ENCODE assay signal across 2 cellular contexts in genomic region chr9:26955921-26956886, GRCh38.
TF ChIP-seq lines count a peak whose summit lies in the region.

IFT74 (plus strand) TSS chr9:26956412; CDS start chr9:26961968, 5,556 bp downstream.

TF ChIP-seq in HEK293, 187 proteins besides CTCF, POLR2A, EP300 and RAD21 (continued from another document and continues in another):
- TF ChIP-seq, protein P1, sequence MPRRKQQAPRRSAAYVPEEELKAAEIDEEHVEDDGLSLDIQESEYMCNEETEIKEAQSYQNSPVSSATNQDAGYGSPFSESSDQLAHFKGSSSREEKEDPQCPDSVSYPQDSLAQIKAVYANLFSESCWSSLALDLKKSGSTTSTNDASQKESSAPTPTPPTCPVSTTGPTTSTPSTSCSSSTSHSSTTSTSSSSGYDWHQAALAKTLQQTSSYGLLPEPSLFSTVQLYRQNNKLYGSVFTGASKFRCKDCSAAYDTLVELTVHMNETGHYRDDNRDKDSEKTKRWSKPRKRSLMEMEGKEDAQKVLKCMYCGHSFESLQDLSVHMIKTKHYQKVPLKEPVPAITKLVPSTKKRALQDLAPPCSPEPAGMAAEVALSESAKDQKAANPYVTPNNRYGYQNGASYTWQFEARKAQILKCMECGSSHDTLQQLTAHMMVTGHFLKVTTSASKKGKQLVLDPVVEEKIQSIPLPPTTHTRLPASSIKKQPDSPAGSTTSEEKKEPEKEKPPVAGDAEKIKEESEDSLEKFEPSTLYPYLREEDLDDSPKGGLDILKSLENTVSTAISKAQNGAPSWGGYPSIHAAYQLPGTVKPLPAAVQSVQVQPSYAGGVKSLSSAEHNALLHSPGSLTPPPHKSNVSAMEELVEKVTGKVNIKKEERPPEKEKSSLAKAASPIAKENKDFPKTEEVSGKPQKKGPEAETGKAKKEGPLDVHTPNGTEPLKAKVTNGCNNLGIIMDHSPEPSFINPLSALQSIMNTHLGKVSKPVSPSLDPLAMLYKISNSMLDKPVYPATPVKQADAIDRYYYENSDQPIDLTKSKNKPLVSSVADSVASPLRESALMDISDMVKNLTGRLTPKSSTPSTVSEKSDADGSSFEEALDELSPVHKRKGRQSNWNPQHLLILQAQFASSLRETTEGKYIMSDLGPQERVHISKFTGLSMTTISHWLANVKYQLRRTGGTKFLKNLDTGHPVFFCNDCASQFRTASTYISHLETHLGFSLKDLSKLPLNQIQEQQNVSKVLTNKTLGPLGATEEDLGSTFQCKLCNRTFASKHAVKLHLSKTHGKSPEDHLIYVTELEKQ (tag by site-specific recombination; IDR thresholded peaks at IDR 0.05; ENCODE audit: borderline replicate concordance), result peak; percentile 21; the same call in 1 of the 2 replicates
- TF ChIP-seq IKZF3 (tag by site-specific recombination; IDR thresholded peaks at IDR 0.05) (peak; percentile 97), ZNF626 (tag by site-specific recombination; IDR thresholded peaks at IDR 0.05) (no peak), BCL11B (tag by site-specific recombination; IDR thresholded peaks at IDR 0.05; ENCODE audit: low read depth) (no peak), ZBTB11 (tag by site-specific recombination; conservative IDR thresholded peaks at IDR 0.05; ENCODE audit: low read depth) (no peak), OVOL3 (tag by site-specific recombination; IDR thresholded peaks at IDR 0.05) (0 out of 2 replicates have a peak, but pooled peaks have one; percentile 9), HOXA7 (CRISPR knock-in tag; IDR thresholded peaks at IDR 0.05; ENCODE audit: borderline replicate concordance) (no peak), ZNF624 (tag by site-specific recombination; IDR thresholded peaks at IDR 0.05) (no peak), ZSCAN23 (tag by site-specific recombination; IDR thresholded peaks at IDR 0.05) (no peak), SETDB1 (IDR thresholded peaks at IDR 0.05; ENCODE audit: insufficient read length, low read length) (no peak), ZSCAN16 (tag by site-specific recombination; IDR thresholded peaks at IDR 0.05) (no peak), MZF1 (tag by site-specific recombination; IDR thresholded peaks at IDR 0.05; ENCODE audit: borderline replicate concordance) (no peak), SCRT1 (tag by site-specific recombination; IDR thresholded peaks at IDR 0.05; ENCODE audit: borderline replicate concordance) (no peak), SP3 (tag by site-specific recombination; IDR thresholded peaks at IDR 0.05) (peak; percentile 24; the same call in 1 of the 2 replicates), ZNF560 (tag by site-specific recombination; IDR thresholded peaks at IDR 0.05; ENCODE audit: borderline replicate concordance) (no peak), ZFP37 (tag by site-specific recombination; IDR thresholded peaks at IDR 0.05) (no peak)
- TF ChIP-seq, protein P2, sequence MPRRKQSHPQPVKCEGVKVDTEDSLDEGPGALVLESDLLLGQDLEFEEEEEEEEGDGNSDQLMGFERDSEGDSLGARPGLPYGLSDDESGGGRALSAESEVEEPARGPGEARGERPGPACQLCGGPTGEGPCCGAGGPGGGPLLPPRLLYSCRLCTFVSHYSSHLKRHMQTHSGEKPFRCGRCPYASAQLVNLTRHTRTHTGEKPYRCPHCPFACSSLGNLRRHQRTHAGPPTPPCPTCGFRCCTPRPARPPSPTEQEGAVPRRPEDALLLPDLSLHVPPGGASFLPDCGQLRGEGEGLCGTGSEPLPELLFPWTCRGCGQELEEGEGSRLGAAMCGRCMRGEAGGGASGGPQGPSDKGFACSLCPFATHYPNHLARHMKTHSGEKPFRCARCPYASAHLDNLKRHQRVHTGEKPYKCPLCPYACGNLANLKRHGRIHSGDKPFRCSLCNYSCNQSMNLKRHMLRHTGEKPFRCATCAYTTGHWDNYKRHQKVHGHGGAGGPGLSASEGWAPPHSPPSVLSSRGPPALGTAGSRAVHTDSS (tag by site-specific recombination; IDR thresholded peaks at IDR 0.05), result no peak; the same call in 1 of the 2 replicates
- TF ChIP-seq, protein P3, sequence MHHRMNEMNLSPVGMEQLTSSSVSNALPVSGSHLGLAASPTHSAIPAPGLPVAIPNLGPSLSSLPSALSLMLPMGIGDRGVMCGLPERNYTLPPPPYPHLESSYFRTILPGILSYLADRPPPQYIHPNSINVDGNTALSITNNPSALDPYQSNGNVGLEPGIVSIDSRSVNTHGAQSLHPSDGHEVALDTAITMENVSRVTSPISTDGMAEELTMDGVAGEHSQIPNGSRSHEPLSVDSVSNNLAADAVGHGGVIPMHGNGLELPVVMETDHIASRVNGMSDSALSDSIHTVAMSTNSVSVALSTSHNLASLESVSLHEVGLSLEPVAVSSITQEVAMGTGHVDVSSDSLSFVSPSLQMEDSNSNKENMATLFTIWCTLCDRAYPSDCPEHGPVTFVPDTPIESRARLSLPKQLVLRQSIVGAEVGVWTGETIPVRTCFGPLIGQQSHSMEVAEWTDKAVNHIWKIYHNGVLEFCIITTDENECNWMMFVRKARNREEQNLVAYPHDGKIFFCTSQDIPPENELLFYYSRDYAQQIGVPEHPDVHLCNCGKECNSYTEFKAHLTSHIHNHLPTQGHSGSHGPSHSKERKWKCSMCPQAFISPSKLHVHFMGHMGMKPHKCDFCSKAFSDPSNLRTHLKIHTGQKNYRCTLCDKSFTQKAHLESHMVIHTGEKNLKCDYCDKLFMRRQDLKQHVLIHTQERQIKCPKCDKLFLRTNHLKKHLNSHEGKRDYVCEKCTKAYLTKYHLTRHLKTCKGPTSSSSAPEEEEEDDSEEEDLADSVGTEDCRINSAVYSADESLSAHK (tag by site-specific recombination; IDR thresholded peaks at IDR 0.05), result no peak

TF ChIP-seq in SK-N-SH, 30 proteins besides CTCF, POLR2A, EP300 and RAD21 (continued from another document):
- TF ChIP-seq TEAD4 (IDR thresholded peaks at IDR 0.05; ENCODE audit: borderline replicate concordance, insufficient read depth) (no peak), FOSL2 (IDR thresholded peaks at IDR 0.05; ENCODE audit: borderline replicate concordance, low read depth) (no peak), YY1 (IDR thresholded peaks at IDR 0.05; ENCODE audit: low read depth) (no peak), FOXM1 (IDR thresholded peaks at IDR 0.05; ENCODE audit: low read depth) (no peak), TAF1 (IDR thresholded peaks at IDR 0.05; ENCODE audit: borderline replicate concordance, low read depth, low read length) (peak; percentile 62), TCF12 (IDR thresholded peaks at IDR 0.05) (no peak), POLR2AphosphoS5 (IDR thresholded peaks at IDR 0.05; ENCODE audit: low read depth, low read length) (peak; percentile 92), CHD2 (IDR thresholded peaks at IDR 0.05; ENCODE audit: low read length, partially characterized antibody) (peak; percentile 99), MXI1 (IDR thresholded peaks at IDR 0.05; ENCODE audit: low read depth, low read length) (peak; percentile 87), ELF1 (IDR thresholded peaks at IDR 0.05) (no peak), NFIC (IDR thresholded peaks at IDR 0.05; ENCODE audit: borderline replicate concordance) (no peak), USF2 (IDR thresholded peaks at IDR 0.05; ENCODE audit: borderline replicate concordance, low read depth, low read length) (no peak), MEF2A (IDR thresholded peaks at IDR 0.05; ENCODE audit: borderline replicate concordance, low read depth) (no peak)
- TF ChIP-seq, protein P4, sequence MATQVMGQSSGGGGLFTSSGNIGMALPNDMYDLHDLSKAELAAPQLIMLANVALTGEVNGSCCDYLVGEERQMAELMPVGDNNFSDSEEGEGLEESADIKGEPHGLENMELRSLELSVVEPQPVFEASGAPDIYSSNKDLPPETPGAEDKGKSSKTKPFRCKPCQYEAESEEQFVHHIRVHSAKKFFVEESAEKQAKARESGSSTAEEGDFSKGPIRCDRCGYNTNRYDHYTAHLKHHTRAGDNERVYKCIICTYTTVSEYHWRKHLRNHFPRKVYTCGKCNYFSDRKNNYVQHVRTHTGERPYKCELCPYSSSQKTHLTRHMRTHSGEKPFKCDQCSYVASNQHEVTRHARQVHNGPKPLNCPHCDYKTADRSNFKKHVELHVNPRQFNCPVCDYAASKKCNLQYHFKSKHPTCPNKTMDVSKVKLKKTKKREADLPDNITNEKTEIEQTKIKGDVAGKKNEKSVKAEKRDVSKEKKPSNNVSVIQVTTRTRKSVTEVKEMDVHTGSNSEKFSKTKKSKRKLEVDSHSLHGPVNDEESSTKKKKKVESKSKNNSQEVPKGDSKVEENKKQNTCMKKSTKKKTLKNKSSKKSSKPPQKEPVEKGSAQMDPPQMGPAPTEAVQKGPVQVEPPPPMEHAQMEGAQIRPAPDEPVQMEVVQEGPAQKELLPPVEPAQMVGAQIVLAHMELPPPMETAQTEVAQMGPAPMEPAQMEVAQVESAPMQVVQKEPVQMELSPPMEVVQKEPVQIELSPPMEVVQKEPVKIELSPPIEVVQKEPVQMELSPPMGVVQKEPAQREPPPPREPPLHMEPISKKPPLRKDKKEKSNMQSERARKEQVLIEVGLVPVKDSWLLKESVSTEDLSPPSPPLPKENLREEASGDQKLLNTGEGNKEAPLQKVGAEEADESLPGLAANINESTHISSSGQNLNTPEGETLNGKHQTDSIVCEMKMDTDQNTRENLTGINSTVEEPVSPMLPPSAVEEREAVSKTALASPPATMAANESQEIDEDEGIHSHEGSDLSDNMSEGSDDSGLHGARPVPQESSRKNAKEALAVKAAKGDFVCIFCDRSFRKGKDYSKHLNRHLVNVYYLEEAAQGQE (IDR thresholded peaks at IDR 0.05; ENCODE audit: low read depth, low read length), result no peak
- TF ChIP-seq, protein P5, sequence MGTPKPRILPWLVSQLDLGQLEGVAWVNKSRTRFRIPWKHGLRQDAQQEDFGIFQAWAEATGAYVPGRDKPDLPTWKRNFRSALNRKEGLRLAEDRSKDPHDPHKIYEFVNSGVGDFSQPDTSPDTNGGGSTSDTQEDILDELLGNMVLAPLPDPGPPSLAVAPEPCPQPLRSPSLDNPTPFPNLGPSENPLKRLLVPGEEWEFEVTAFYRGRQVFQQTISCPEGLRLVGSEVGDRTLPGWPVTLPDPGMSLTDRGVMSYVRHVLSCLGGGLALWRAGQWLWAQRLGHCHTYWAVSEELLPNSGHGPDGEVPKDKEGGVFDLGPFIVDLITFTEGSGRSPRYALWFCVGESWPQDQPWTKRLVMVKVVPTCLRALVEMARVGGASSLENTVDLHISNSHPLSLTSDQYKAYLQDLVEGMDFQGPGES (IDR thresholded peaks at IDR 0.05; ENCODE audit: low read depth, low read length), result no peak
TF ChIP-seq in SK-N-SH: peak in this region for 9.
